Comparison of ENCODE assay signal across 1 cellular context in the genomic region with DNA sequence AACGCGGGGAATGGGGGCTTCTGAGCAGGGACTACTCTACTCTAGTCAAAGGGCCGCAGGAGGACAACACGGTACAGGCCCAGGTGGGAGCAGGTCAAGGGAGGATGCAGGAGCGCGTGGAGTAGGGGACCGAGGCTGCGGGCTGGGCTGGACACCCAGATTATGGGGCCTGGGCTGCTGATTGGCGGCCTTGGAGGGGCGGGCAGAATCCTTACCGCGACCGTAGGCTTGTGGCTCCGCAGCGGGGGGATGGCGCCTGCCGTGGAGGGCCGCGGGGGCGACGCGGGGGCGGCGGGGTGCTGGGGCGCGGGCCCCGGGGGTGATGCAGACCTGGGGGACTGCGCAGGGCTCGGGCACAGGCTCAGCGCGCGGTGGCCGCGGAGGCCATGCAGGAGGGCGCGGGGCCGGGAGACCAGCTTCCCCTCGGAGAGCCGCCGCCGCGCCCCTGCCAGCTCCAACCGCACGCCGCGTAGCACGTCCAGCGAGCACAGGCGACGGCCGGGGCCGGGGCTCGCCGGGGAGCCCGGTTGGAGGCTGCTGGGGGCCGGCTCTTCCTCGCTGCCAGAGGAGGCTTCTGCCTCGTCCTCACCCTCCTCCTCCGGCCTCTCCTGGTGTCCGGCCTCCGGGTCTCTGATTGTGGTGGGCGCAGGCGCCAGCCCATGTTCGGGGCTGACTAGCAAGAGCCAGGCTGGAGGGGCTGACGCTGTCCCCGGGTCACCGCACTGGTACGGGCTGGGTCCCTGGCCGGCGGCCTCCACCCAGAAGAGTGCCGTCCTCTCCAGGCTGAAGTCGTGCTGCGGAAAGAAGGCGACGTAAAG.
TF ChIP-seq lines count a peak whose summit lies in the region.

No MANE protein-coding gene starts in this region.

TF ChIP-seq in K562, 482 proteins besides CTCF, POLR2A, EP300 and RAD21:
- TF ChIP-seq MCM3 (IDR thresholded peaks at IDR 0.05) = no peak
- TF ChIP-seq ZBTB17 (CRISPR knock-in tag; IDR thresholded peaks at IDR 0.05) = no peak
- no peak for TF ChIP-seq SRSF7 (optimal IDR thresholded peaks at IDR 0.05; ENCODE audit: low read depth, low read length)
- TF ChIP-seq, protein P1, sequence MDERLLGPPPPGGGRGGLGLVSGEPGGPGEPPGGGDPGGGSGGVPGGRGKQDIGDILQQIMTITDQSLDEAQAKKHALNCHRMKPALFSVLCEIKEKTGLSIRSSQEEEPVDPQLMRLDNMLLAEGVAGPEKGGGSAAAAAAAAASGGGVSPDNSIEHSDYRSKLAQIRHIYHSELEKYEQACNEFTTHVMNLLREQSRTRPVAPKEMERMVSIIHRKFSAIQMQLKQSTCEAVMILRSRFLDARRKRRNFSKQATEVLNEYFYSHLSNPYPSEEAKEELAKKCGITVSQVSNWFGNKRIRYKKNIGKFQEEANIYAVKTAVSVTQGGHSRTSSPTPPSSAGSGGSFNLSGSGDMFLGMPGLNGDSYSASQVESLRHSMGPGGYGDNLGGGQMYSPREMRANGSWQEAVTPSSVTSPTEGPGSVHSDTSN (CRISPR knock-in tag; IDR thresholded peaks at IDR 0.05; ENCODE audit: low read depth) = no peak
- TF ChIP-seq, protein P1 (tag; conservative IDR thresholded peaks at IDR 0.05; ENCODE audit: low read depth) = no peak
- no peak for TF ChIP-seq U2AF1 (optimal IDR thresholded peaks at IDR 0.05; ENCODE audit: low read depth, low read length)
- TF ChIP-seq POLR3G (IDR thresholded peaks at IDR 0.05; ENCODE audit: extremely low read depth, insufficient read length, insufficient replicate concordance) = no peak
- TF ChIP-seq HDAC2 (IDR thresholded peaks at IDR 0.05) = 0 out of 2 replicates have a peak, but pooled peaks have one; percentile 3
TF ChIP-seq in K562: peak in this region for 1.
